ENCODE assay signal across 9 cellular contexts in the genomic region with DNA sequence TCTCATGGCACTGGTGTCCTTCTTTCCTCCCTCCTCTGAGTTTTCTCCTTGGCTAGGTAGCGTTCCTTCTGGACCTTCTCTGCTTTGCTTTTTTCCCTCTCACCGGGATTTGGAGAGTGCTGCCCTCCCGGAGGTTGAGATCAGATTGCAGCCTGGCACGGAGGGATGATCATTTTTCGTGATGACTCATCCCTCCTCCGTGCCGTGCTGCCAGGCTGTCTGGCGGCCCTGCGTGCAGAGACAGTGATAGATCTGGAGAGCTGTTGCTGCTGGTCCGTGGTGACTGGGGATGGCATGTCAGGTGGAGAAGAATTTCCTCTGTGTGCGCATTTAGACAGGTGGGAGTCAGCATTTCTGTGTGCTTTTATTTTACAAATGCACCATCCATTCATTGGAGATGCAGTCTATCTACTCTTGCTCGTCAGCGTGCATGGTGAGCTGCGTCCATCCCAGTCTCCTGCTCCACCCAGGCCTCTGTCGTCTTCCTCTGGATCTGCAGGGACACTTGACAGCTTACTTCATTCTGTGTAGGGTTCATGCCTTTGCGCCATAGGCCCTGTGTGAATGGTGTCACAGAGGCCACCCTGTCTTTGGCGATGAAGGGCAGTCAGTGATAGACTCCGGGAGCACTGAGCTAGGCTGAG.
A peak's percentile ranks its signal among the peaks of the same experiment; 100 is the strongest.
DNase-seq lines count a peak whose midpoint lies in the region; ATAC-seq and TF ChIP-seq lines count a peak whose summit lies in the region.
"Had no signal": no experiment of that assay in that cellular context is flagged by ENCODE, and none has a peak within 500 bp of the region (broad histone marks: within the 10 kb centered on the region; RNA-seq: fewer than 3 reads in every experiment).

No MANE protein-coding gene starts in this region.

- BruUV-seq in HCT116 (replicated peaks; lab: Mats Ljungman, UMichigan): no TSS peak
- BruUV-seq in PC-3 (replicated peaks; lab: Mats Ljungman, UMichigan): no TSS peak

- H3K9me2 ChIP-seq in HCT116 (ENCODE audit: insufficient read depth) (no peaks in the 10 kb centered on the region), PC-3 (replicated peaks; ENCODE audit: low read length) (no peaks in the 10 kb centered on the region)

- H3K27me3 ChIP-seq in ACC112 (ENCODE audit: insufficient read depth, low read length) (no peaks in the 10 kb centered on the region), HCT116 (ENCODE audit: insufficient read depth, low read length) (no peaks in the 10 kb centered on the region), PC-3 (ENCODE audit: low read length) (no peaks in the 10 kb centered on the region), fibroblast of lung (ENCODE audit: control insufficient read depth, insufficient read depth, low read length) (no peaks in the 10 kb centered on the region), WERI-Rb-1 (ENCODE audit: insufficient read depth, low read depth, severe bottlenecking) (no peaks in the 10 kb centered on the region)

- DNase-seq in HCT116 (ENCODE audit: low read depth, low spot score): peak; percentile 18
- peak; percentile 90 for DNase-seq in PC-3
- DNase-seq in fibroblast of lung (ENCODE audit: low read depth in 2 of 2): peak; percentile 50 to 51
- DNase-seq in effector CD4-positive, alpha-beta T cell: no peak
- no peak for DNase-seq in WERI-Rb-1
- DNase-seq in stimulated activated CD4-positive, alpha-beta T cell treated with anti-CD3 and anti-CD28 coated beads, Interleukin-4, amount 100 ng/mL, for 1 hour: no peak
- DNase-seq in activated CD8-positive, alpha-beta memory T cell treated with anti-CD3 and anti-CD28 coated beads, Interleukin-2, amount 50 U/mL, for 4 hours: no peak
- DNase-seq: DND-41 had no signal

- H3K4me3 ChIP-seq in ACC112 (ENCODE audit: low read depth, low read length) (no peak overlapping the region), HCT116 (replicated peaks in 1 of 2; ENCODE audit: low read depth in 1 of 2, low read length in 2 of 2) (peak overlapping the region in 1 of 2 experiments; percentile 34; a peak in 2 of 4 replicates), PC-3 (ENCODE audit: low read length) (peak overlapping the region; percentile 45; the same call in 1 of the 2 replicates), fibroblast of lung (replicated peaks in 1 of 4; ENCODE audit: control extremely low read depth in 1 of 4, insufficient read depth in 1 of 4, low read depth in 3 of 4, low read length in 4 of 4) (no peak overlapping the region), WERI-Rb-1 (ENCODE audit: low read depth, low read length) (no peak overlapping the region)

- H3K27ac ChIP-seq in ACC112 (ENCODE audit: low read depth, low read length): peak overlapping the region; percentile 46; the same call in 1 of the 2 replicates
- H3K27ac ChIP-seq in HCT116 (ENCODE audit: low read depth, low read length): peak overlapping the region; percentile 25
- H3K27ac ChIP-seq in PC-3 (ENCODE audit: low read length): peak overlapping the region; percentile 50
- no peak overlapping the region for H3K27ac ChIP-seq in fibroblast of lung (ENCODE audit: insufficient read depth, low read length)
- H3K27ac ChIP-seq in WERI-Rb-1: no peak overlapping the region

- H3F3A ChIP-seq in PC-3 (ENCODE audit: low read length, unreplicated experiment): no peaks in the 10 kb centered on the region

- H3K9ac ChIP-seq in HCT116 (ENCODE audit: low read length) (peak overlapping the region; percentile 33; the same call in 1 of the 2 replicates), PC-3 (ENCODE audit: low read length) (no peak overlapping the region), fibroblast of lung (ENCODE audit: insufficient read depth, low read length) (no peak overlapping the region)

- H3K4me2 ChIP-seq in HCT116 (ENCODE audit: low read length) (peak overlapping the region; percentile 75), PC-3 (ENCODE audit: low read length) (peak overlapping the region; percentile 77), fibroblast of lung (ENCODE audit: extremely low read depth, insufficient read depth, low read length) (no peak overlapping the region)

- POLR2A ChIA-PET in HCT116 (lab: Charles Lee): interaction anchor here (1.2 kb wide), 1 partner anchor 26 kb away, joined by 3 read pairs; no protein-coding TSS in a partner anchor
- POLR2A ChIA-PET in PC-3 (lab: Charles Lee; ENCODE audit: unreplicated experiment): no interaction called here

- TF ChIP-seq CTCF in HCT116 (IDR thresholded peaks at IDR 0.05 in 2 of 3, conservative IDR thresholded peaks at IDR 0.05 in 1 of 3; ENCODE audit: borderline replicate concordance in 1 of 3, insufficient read depth in 1 of 3, low read depth in 2 of 3, low read length in 2 of 3) (no peak), PC-3 (conservative IDR thresholded peaks at IDR 0.05; ENCODE audit: low read depth, low read length) (0 out of 2 replicates have a peak, but pooled peaks have one; percentile 9), fibroblast of lung (conservative IDR thresholded peaks at IDR 0.05 in 1 of 2, IDR thresholded peaks at IDR 0.05 in 1 of 2; ENCODE audit: low read depth in 1 of 2, low read length in 2 of 2) (peak in 1 of 2 donors; percentile 20), WERI-Rb-1 (IDR thresholded peaks at IDR 0.05; ENCODE audit: low read depth, low read length) (no peak)

- intact Hi-C loops in HCT116 (cut with micrococcal nuclease) (no loop called here), PC-3 (cut with micrococcal nuclease) (loop anchor here (5.0 kb wide), 1 partner anchor 106 kb away; a partner anchor contains a TSS)

- H3K36me3 ChIP-seq in ACC112 (ENCODE audit: insufficient read depth, low read length) (peaks cover 6% of the 10 kb centered on the region), HCT116 (ENCODE audit: control insufficient read depth in 1 of 2, insufficient read depth in 2 of 2, low read length in 2 of 2) (no peaks in the 10 kb centered on the region), PC-3 (ENCODE audit: low read depth, low read length) (no peaks in the 10 kb centered on the region), fibroblast of lung (ENCODE audit: control insufficient read depth, insufficient read depth, low read length) (no peaks in the 10 kb centered on the region), WERI-Rb-1 (peaks cover 10% of the 10 kb centered on the region)

- no peak for TF ChIP-seq RAD21 in HCT116 (IDR thresholded peaks at IDR 0.05; ENCODE audit: low read depth)

- no peak overlapping the region for H2AFZ ChIP-seq in ACC112 (ENCODE audit: low read length, unreplicated experiment)
- peak overlapping the region; percentile 74 for H2AFZ ChIP-seq in HCT116 (ENCODE audit: low read depth, low read length, poor library complexity, severe bottlenecking)
- H2AFZ ChIP-seq in PC-3 (ENCODE audit: low read length): peak overlapping the region; percentile 60
- no peak overlapping the region for H2AFZ ChIP-seq in fibroblast of lung (ENCODE audit: low read length)

- CTCF ChIA-PET in HCT116 (lab: Charles Lee): no interaction called here
- CTCF ChIA-PET in PC-3 (lab: Charles Lee): interaction anchor here (1.0 kb wide), 1 partner anchor 133 kb away, joined by 5 read pairs; no protein-coding TSS in a partner anchor

- H3K4me1 ChIP-seq in ACC112 (ENCODE audit: control insufficient read depth, insufficient read depth, low read length, unreplicated experiment) (peaks cover 24% of the 10 kb centered on the region), HCT116 (ENCODE audit: control insufficient read depth in 1 of 2, insufficient read depth in 2 of 2, low read length in 2 of 2) (peaks cover 15% of the 10 kb centered on the region in 2 experiments), PC-3 (ENCODE audit: insufficient read depth, low read length) (peaks cover 14% of the 10 kb centered on the region), fibroblast of lung (ENCODE audit: control insufficient read depth, extremely low read depth, insufficient read depth, low read length) (no peaks in the 10 kb centered on the region)

- TF ChIP-seq POLR2A in HCT116 (IDR thresholded peaks at IDR 0.05; ENCODE audit: borderline replicate concordance, extremely low read depth, insufficient read depth, insufficient read length): no peak

- H4K20me1 ChIP-seq in HCT116 (ENCODE audit: insufficient read depth) (no peaks in the 10 kb centered on the region), PC-3 (ENCODE audit: low read length) (no peaks in the 10 kb centered on the region), fibroblast of lung (ENCODE audit: control insufficient read depth, extremely low read depth, insufficient read depth, low read length) (no peaks in the 10 kb centered on the region)

- ATAC-seq in HCT116 (peak; percentile 97), PC-3 (peak; percentile 99)

- RAD21 ChIA-PET in HCT116 (lab: Charles Lee; ENCODE audit: low non-redundant PET in 1 of 2, low total read pairs in 2 of 2, uncharacterized antibody in 2 of 2, unreplicated experiment in 2 of 2): interaction anchor here in 1 of 2 experiments (0.7 kb wide), 1 partner anchor 192 kb away, joined by 4 read pairs; no protein-coding TSS in a partner anchor

- H3K9me3 ChIP-seq in HCT116 (ENCODE audit: control insufficient read depth in 1 of 2, insufficient read depth in 1 of 2, low read depth in 1 of 2, low read length in 2 of 2): no peaks in the 10 kb centered on the region
- H3K9me3 ChIP-seq in PC-3 (ENCODE audit: low read length): no peaks in the 10 kb centered on the region
- no peaks in the 10 kb centered on the region for H3K9me3 ChIP-seq in fibroblast of lung (ENCODE audit: control insufficient read depth, insufficient read depth, low read depth, low read length)
- H3K9me3 ChIP-seq in WERI-Rb-1 (ENCODE audit: severe bottlenecking): no peaks in the 10 kb centered on the region

- H3K79me2 ChIP-seq in ACC112 (ENCODE audit: control insufficient read depth, insufficient read depth, low read length, unreplicated experiment) (no peaks in the 10 kb centered on the region), HCT116 (ENCODE audit: insufficient read depth, low read length) (no peaks in the 10 kb centered on the region), PC-3 (ENCODE audit: low read length) (no peaks in the 10 kb centered on the region), fibroblast of lung (ENCODE audit: control insufficient read depth, insufficient read depth, low read length) (no peaks in the 10 kb centered on the region)

TF ChIP-seq in HCT116, 20 proteins besides CTCF, POLR2A, EP300 and RAD21 (continues in another document):
- no peak for TF ChIP-seq SIN3A (IDR thresholded peaks at IDR 0.05; ENCODE audit: low read depth)
- no peak for TF ChIP-seq TCF7L2 (IDR thresholded peaks at IDR 0.05; ENCODE audit: borderline replicate concordance, extremely low read depth, insufficient read depth, insufficient read length)
- no peak for TF ChIP-seq POLR2AphosphoS5 (IDR thresholded peaks at IDR 0.05; ENCODE audit: low read depth, low read length)
- TF ChIP-seq ZFX (IDR thresholded peaks at IDR 0.05): no peak
- TF ChIP-seq, protein P1, sequence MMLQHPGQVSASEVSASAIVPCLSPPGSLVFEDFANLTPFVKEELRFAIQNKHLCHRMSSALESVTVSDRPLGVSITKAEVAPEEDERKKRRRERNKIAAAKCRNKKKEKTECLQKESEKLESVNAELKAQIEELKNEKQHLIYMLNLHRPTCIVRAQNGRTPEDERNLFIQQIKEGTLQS (IDR thresholded peaks at IDR 0.05): no peak
- TF ChIP-seq SP1 (IDR thresholded peaks at IDR 0.05; ENCODE audit: low read depth): peak; percentile 37; the same call in 1 of the 2 replicates
- no peak for TF ChIP-seq ELF1 (IDR thresholded peaks at IDR 0.05; ENCODE audit: borderline replicate concordance, low read depth)
- TF ChIP-seq ZNF274 (IDR thresholded peaks at IDR 0.05; ENCODE audit: low read depth, low read length): no peak

Comparison
In these comparisons a context has a peak if more than half of its experiments do, and no peak if none do; other contexts are left out.
1. H2AFZ ChIP-seq: peak in HCT116 (single experiment) and PC-3 (single experiment); none in ACC112 (single experiment) and fibroblast of lung (single experiment).
2. H3K27ac ChIP-seq: peak in ACC112 (single experiment), HCT116 (single experiment) and PC-3 (single experiment); none in fibroblast of lung (single experiment) and WERI-Rb-1 (single experiment).
3. DNase-seq: peak in HCT116 (single experiment), PC-3 (single experiment) and fibroblast of lung (2 of 2); none in effector CD4-positive, alpha-beta T cell (single experiment), WERI-Rb-1 (single experiment), stimulated activated CD4-positive, alpha-beta T cell treated with anti-CD3 and anti-CD28 coated beads, Interleukin-4, amount 100 ng/mL, for 1 hour (single experiment) and activated CD8-positive, alpha-beta memory T cell treated with anti-CD3 and anti-CD28 coated beads, Interleukin-2, amount 50 U/mL, for 4 hours (single experiment).